Comparison of ENCODE assay signal across 25 cellular contexts in genomic region chr9:36880075-36880474, GRCh38.
"Had no signal": no experiment of that assay in that cellular context is flagged by ENCODE, and none has a peak within 500 bp of the region (broad histone marks: within the 10 kb centered on the region; RNA-seq: fewer than 3 reads in every experiment).

No MANE protein-coding gene starts in this region.

- DNase-seq: dermis blood vessel endothelial cell; effector memory CD4-positive, alpha-beta T cell; hypothalamus; immature natural killer cell; islet precursor cell; kidney glomerular epithelial cell; left colon; left ventricle myocardium inferior; lower lobe of right lung; nephron progenitor cell; occipital lobe; ovary; retina; stimulated activated CD4-positive, alpha-beta T cell treated with anti-CD3 and anti-CD28 coated beads, Interleukin-2, amount 100 ng/mL, for 24 hours; stimulated activated CD4-positive, alpha-beta T cell treated with anti-CD3 and anti-CD28 coated beads, Interleukin-4, amount 100 ng/mL, for 24 hours; upper lobe of left lung; uterus had no signal

- FAIRE-seq: endothelial cell of umbilical vein, frontal cortex had no signal

- ATAC-seq: left colon; lower lobe of right lung; naive thymus-derived CD8-positive, alpha-beta T cell had no signal

- H3K27me3 ChIP-seq: ovary, right lobe of liver, upper lobe of left lung, uterus had no signal

- H3K4me3 ChIP-seq: coronary artery, left ventricle myocardium inferior, lower lobe of right lung, ovary, right lobe of liver, smooth muscle cell, thoracic aorta, tibial nerve, upper lobe of left lung, uterus had no signal

- H3K4me2 ChIP-seq: smooth muscle cell had no signal

- H3K27ac ChIP-seq: coronary artery, left ventricle myocardium inferior, lower lobe of right lung, ovary, right lobe of liver, thoracic aorta, tibial nerve, upper lobe of left lung, uterus had no signal

- H3K36me3 ChIP-seq: left ventricle myocardium inferior, lower lobe of right lung, ovary, right lobe of liver, thoracic aorta, tibial nerve, upper lobe of left lung, uterus had no signal

- H3K4me1 ChIP-seq: left ventricle myocardium inferior, lower lobe of right lung, right lobe of liver, tibial nerve, upper lobe of left lung, uterus had no signal

- H3K9me3 ChIP-seq: left ventricle myocardium inferior, lower lobe of right lung, ovary, right lobe of liver, thoracic aorta, tibial nerve, upper lobe of left lung, uterus had no signal
